Comparison of ENCODE assay signal across 13 cellular contexts in genomic region chr7:48101352-48101751, GRCh38. TPM values are rescaled to one million over a fixed set of nuclear protein-coding genes. Genes with fewer than 3 reads are reported as not detected.
DNase-seq lines count a peak whose midpoint lies in the region; ATAC-seq and TF ChIP-seq lines count a peak whose summit lies in the region.
"Had no signal": no experiment of that assay in that cellular context is flagged by ENCODE, and none has a peak within 500 bp of the region (broad histone marks: within the 10 kb centered on the region; RNA-seq: fewer than 3 reads in every experiment).

No MANE protein-coding gene starts in this region.

- no peaks in the 10 kb centered on the region for H3K36me3 ChIP-seq in MG63
- H3K36me3 ChIP-seq: BLaER1 had no signal

- H3K4me3 Mint-ChIP-seq in activated CD4-positive, alpha-beta T cell treated with anti-CD3 and anti-CD28 coated beads, Interleukin-2, amount 10 ng/mL, durations not matched to agents 7 days and 5 days, result no peak overlapping the region
- H3K4me3 Mint-ChIP-seq in activated CD4-positive, alpha-beta T cell treated with anti-CD3 and anti-CD28 coated beads for 36 hours, result no peak overlapping the region
- H3K4me3 Mint-ChIP-seq in natural killer cell, result no peak overlapping the region
- no peak overlapping the region for H3K4me3 Mint-ChIP-seq in natural killer cell treated with Interleukin-12 subunit alpha and Interleukin-12 subunit beta and Interleukin-15 and Interleukin-18, amount 100 ng/mL, for 72 hours

- no peak for TF ChIP-seq CTCF in natural killer cell (IDR thresholded peaks at IDR 0.05)

- CTCF ChIA-PET in activated CD4-positive, alpha-beta T cell treated with anti-CD3 and anti-CD28 coated beads, Interleukin-2, amount 10 ng/mL, durations not matched to agents 7 days and 5 days (lab: Charles Lee), result interaction anchor here (1.0 to 6.0 kb wide), 7 partner anchors 9 to 158 kb away, joined by 3 to 17 read pairs (median 5); partner anchors contain the start of genes PKD1L1 and UPP1
- CTCF ChIA-PET in activated CD4-positive, alpha-beta T cell treated with anti-CD3 and anti-CD28 coated beads for 36 hours (lab: Charles Lee), result interaction anchor here (1.0 to 4.1 kb wide), 6 partner anchors 8 to 157 kb away, joined by 3 to 22 read pairs (median 14); no protein-coding TSS in a partner anchor

- H3K9me3 Mint-ChIP-seq in activated CD4-positive, alpha-beta T cell treated with anti-CD3 and anti-CD28 coated beads, Interleukin-2, amount 10 ng/mL, durations not matched to agents 7 days and 5 days, result no peaks in the 10 kb centered on the region
- H3K9me3 Mint-ChIP-seq in activated CD4-positive, alpha-beta T cell treated with anti-CD3 and anti-CD28 coated beads for 36 hours (ENCODE audit: low read depth), result no peaks in the 10 kb centered on the region
- H3K9me3 Mint-ChIP-seq in natural killer cell, result no peaks in the 10 kb centered on the region
- no peaks in the 10 kb centered on the region for H3K9me3 Mint-ChIP-seq in natural killer cell treated with Interleukin-12 subunit alpha and Interleukin-12 subunit beta and Interleukin-15 and Interleukin-18, amount 100 ng/mL, for 72 hours

- peak; percentile 0 for DNase-seq in activated CD4-positive, alpha-beta T cell treated with anti-CD3 and anti-CD28 coated beads, Interleukin-2, amount 10 ng/mL, durations not matched to agents 7 days and 5 days
- no peak for DNase-seq in activated CD4-positive, alpha-beta T cell treated with anti-CD3 and anti-CD28 coated beads for 36 hours
- DNase-seq in natural killer cell, result no peak
- no peak for DNase-seq in natural killer cell treated with Interleukin-12 subunit alpha and Interleukin-12 subunit beta and Interleukin-15 and Interleukin-18, amount 100 ng/mL, for 72 hours (ENCODE audit: low spot score)
- peak; percentile 12 for DNase-seq in islet precursor cell
- peak; percentile 17 for DNase-seq in sciatic nerve (ENCODE audit: low spot score)
- DNase-seq in MG63, result no peak
- no peak for DNase-seq in cerebellar nuclear complex (lab: John Stamatoyannopoulos, UW)
- DNase-seq: 8988T, DMS79, GM23248 had no signal

- H3K36me3 Mint-ChIP-seq in activated CD4-positive, alpha-beta T cell treated with anti-CD3 and anti-CD28 coated beads, Interleukin-2, amount 10 ng/mL, durations not matched to agents 7 days and 5 days (ENCODE audit: low read depth), result peaks cover 77% of the 10 kb centered on the region
- H3K36me3 Mint-ChIP-seq in activated CD4-positive, alpha-beta T cell treated with anti-CD3 and anti-CD28 coated beads for 36 hours (ENCODE audit: low read depth), result peaks cover 62% of the 10 kb centered on the region
- H3K36me3 Mint-ChIP-seq in natural killer cell, result peaks cover 22% of the 10 kb centered on the region
- peaks cover 57% of the 10 kb centered on the region for H3K36me3 Mint-ChIP-seq in natural killer cell treated with Interleukin-12 subunit alpha and Interleukin-12 subunit beta and Interleukin-15 and Interleukin-18, amount 100 ng/mL, for 72 hours

- no peaks in the 10 kb centered on the region for H3K9me3 ChIP-seq in MG63
- H3K9me3 ChIP-seq: BLaER1 had no signal

- no peak overlapping the region for H3K4me3 ChIP-seq in MG63
- H3K4me3 ChIP-seq: BLaER1, GM12878, GM23248 had no signal

- ATAC-seq in activated CD4-positive, alpha-beta T cell treated with anti-CD3 and anti-CD28 coated beads for 36 hours, result no peak
- ATAC-seq in natural killer cell, result no peak
- no peak for ATAC-seq in natural killer cell treated with Interleukin-12 subunit alpha and Interleukin-12 subunit beta and Interleukin-15 and Interleukin-18, amount 100 ng/mL, for 72 hours
- no peak for ATAC-seq in sciatic nerve

- H3K4me1 Mint-ChIP-seq in activated CD4-positive, alpha-beta T cell treated with anti-CD3 and anti-CD28 coated beads, Interleukin-2, amount 10 ng/mL, durations not matched to agents 7 days and 5 days, result peaks cover 53% of the 10 kb centered on the region
- peaks cover 35% of the 10 kb centered on the region for H3K4me1 Mint-ChIP-seq in activated CD4-positive, alpha-beta T cell treated with anti-CD3 and anti-CD28 coated beads for 36 hours
- H3K4me1 Mint-ChIP-seq in natural killer cell, result peaks cover 56 to 61% of the 10 kb centered on the region in 2 donors
- peaks cover 45 to 57% of the 10 kb centered on the region in 2 donors for H3K4me1 Mint-ChIP-seq in natural killer cell treated with Interleukin-12 subunit alpha and Interleukin-12 subunit beta and Interleukin-15 and Interleukin-18, amount 100 ng/mL, for 72 hours (ENCODE audit: low read depth in 2 of 2)

- no peaks in the 10 kb centered on the region for H3K27me3 ChIP-seq in MG63
- H3K27me3 ChIP-seq: BLaER1 had no signal

- H3K27me3 Mint-ChIP-seq in activated CD4-positive, alpha-beta T cell treated with anti-CD3 and anti-CD28 coated beads, Interleukin-2, amount 10 ng/mL, durations not matched to agents 7 days and 5 days, result no peaks in the 10 kb centered on the region
- H3K27me3 Mint-ChIP-seq in activated CD4-positive, alpha-beta T cell treated with anti-CD3 and anti-CD28 coated beads for 36 hours, result no peaks in the 10 kb centered on the region
- no peaks in the 10 kb centered on the region for H3K27me3 Mint-ChIP-seq in natural killer cell (ENCODE audit: low read depth in 2 of 2)
- no peaks in the 10 kb centered on the region for H3K27me3 Mint-ChIP-seq in natural killer cell treated with Interleukin-12 subunit alpha and Interleukin-12 subunit beta and Interleukin-15 and Interleukin-18, amount 100 ng/mL, for 72 hours

- POLR2A ChIA-PET in activated CD4-positive, alpha-beta T cell treated with anti-CD3 and anti-CD28 coated beads, Interleukin-2, amount 10 ng/mL, durations not matched to agents 7 days and 5 days (lab: Charles Lee), result no interaction called here
- POLR2A ChIA-PET in activated CD4-positive, alpha-beta T cell treated with anti-CD3 and anti-CD28 coated beads for 36 hours (lab: Charles Lee), result no interaction called here

- intact Hi-C loops in activated CD4-positive, alpha-beta T cell treated with anti-CD3 and anti-CD28 coated beads for 36 hours (cut with DNase I, micrococcal nuclease), result no loop called here
- intact Hi-C loops in natural killer cell (cut with micrococcal nuclease) (no loop called here), sciatic nerve (cut with DNase I) (loop anchor here (10.0 kb wide), 1 partner anchor 157 kb away; the partner anchor contains the start of gene PKD1L1)

- H3K27ac Mint-ChIP-seq in activated CD4-positive, alpha-beta T cell treated with anti-CD3 and anti-CD28 coated beads, Interleukin-2, amount 10 ng/mL, durations not matched to agents 7 days and 5 days, result no peak overlapping the region
- no peak overlapping the region for H3K27ac Mint-ChIP-seq in activated CD4-positive, alpha-beta T cell treated with anti-CD3 and anti-CD28 coated beads for 36 hours
- H3K27ac Mint-ChIP-seq in natural killer cell, result peak overlapping the region; percentile 72 to 96
- peak overlapping the region in 1 of 2 donors; percentile 25 for H3K27ac Mint-ChIP-seq in natural killer cell treated with Interleukin-12 subunit alpha and Interleukin-12 subunit beta and Interleukin-15 and Interleukin-18, amount 100 ng/mL, for 72 hours

RNA-seq across cellular contexts. Expression of gene UPP1, which starts 12.3 kb away (rescaled TPM):
- total RNA-seq in activated CD4-positive, alpha-beta T cell treated with anti-CD3 and anti-CD28 coated beads, Interleukin-2, amount 10 ng/mL, durations not matched to agents 7 days and 5 days, result 100 to 1,000 TPM; 100 to 114 TPM
- 10 to 100 TPM; 51.6 to 70.7 TPM for total RNA-seq in activated CD4-positive, alpha-beta T cell treated with anti-CD3 and anti-CD28 coated beads for 36 hours
- total RNA-seq in natural killer cell (100 to 1,000 TPM in 2 of 3 donors, 10 to 100 TPM in 1; 98.5 to 121 (median 113) TPM), sciatic nerve (24.3 TPM)
- total RNA-seq in natural killer cell treated with Interleukin-12 subunit alpha and Interleukin-12 subunit beta and Interleukin-15 and Interleukin-18, amount 100 ng/mL, for 72 hours, result 100 to 1,000 TPM in 1 of 2 donors, 10 to 100 TPM in 1; 93.2 to 145 TPM
- total RNA-seq in MG63 (2014; rRNA removed; shearing (Covaris generic); ENCODE audit: low replicate concordance), result 4.9 and 6.2 TPM in 2 replicates

Comparison
In these comparisons a context has a peak if more than half of its experiments do, and no peak if none do; other contexts are left out.
1. DNase-seq: peak in activated CD4-positive, alpha-beta T cell treated with anti-CD3 and anti-CD28 coated beads, Interleukin-2, amount 10 ng/mL, durations not matched to agents 7 days and 5 days (single experiment), islet precursor cell (single experiment) and sciatic nerve (single experiment); none in activated CD4-positive, alpha-beta T cell treated with anti-CD3 and anti-CD28 coated beads for 36 hours (single experiment), natural killer cell (single experiment), natural killer cell treated with Interleukin-12 subunit alpha and Interleukin-12 subunit beta and Interleukin-15 and Interleukin-18, amount 100 ng/mL, for 72 hours (single experiment), MG63 (single experiment) and cerebellar nuclear complex (0 of 2).
2. H3K27ac Mint-ChIP-seq: peak in natural killer cell (2 of 2); none in activated CD4-positive, alpha-beta T cell treated with anti-CD3 and anti-CD28 coated beads, Interleukin-2, amount 10 ng/mL, durations not matched to agents 7 days and 5 days (single experiment) and activated CD4-positive, alpha-beta T cell treated with anti-CD3 and anti-CD28 coated beads for 36 hours (single experiment).